ENCODE assay signal across 8 cellular contexts in genomic region chr14:60648169-60648933, GRCh38. TPM values are rescaled to one million over a fixed set of nuclear protein-coding genes. Genes with fewer than 3 reads are reported as not detected.
DNase-seq lines count a peak whose midpoint lies in the region; ATAC-seq and TF ChIP-seq lines count a peak whose summit lies in the region.

No MANE protein-coding gene starts in this region.

- no peaks in the 10 kb centered on the region for H3K79me2 ChIP-seq in trophoblast cell (ENCODE audit: control insufficient read depth, insufficient read depth, low read length, poor library complexity)

- H2BK5ac ChIP-seq in trophoblast cell (ENCODE audit: low read depth, low read length, poor library complexity), result no peak overlapping the region

- H3K36me3 ChIP-seq in trophoblast cell (ENCODE audit: control insufficient read depth in 1 of 2, insufficient read depth in 2 of 2, low read length in 2 of 2), result no peaks in the 10 kb centered on the region

- no peak overlapping the region for H3K4ac ChIP-seq in trophoblast cell (ENCODE audit: low read depth, low read length)

- H3K9me3 ChIP-seq in trophoblast cell (ENCODE audit: insufficient read depth, low read depth, low read length), result peaks cover 2% of the 10 kb centered on the region

- ATAC-seq in HG02852 (IDR thresholded peaks at IDR 0.05; ENCODE audit: unreplicated experiment), result no peak
- ATAC-seq in activated CD4-positive, CD25-positive, alpha-beta regulatory T cell treated with anti-CD3 and anti-CD28 coated beads, Interleukin-2, amount 50 U/mL, for 24 hours, result no peak
- ATAC-seq in GM18502 (IDR thresholded peaks at IDR 0.05; ENCODE audit: poor library complexity, unreplicated experiment), result no peak

- no peak overlapping the region for H2BK12ac ChIP-seq in trophoblast cell (ENCODE audit: low read length)

- peaks cover 15 to 17% of the 10 kb centered on the region in 2 experiments for H3K4me1 ChIP-seq in trophoblast cell (ENCODE audit: control insufficient read depth in 1 of 2, insufficient read depth in 2 of 2, low read length in 2 of 2)

- no peak overlapping the region for H3K23ac ChIP-seq in trophoblast cell (ENCODE audit: low read length)

- H4K91ac ChIP-seq in trophoblast cell (ENCODE audit: low read depth, low read length), result no peak overlapping the region

- WGBS in trophoblast cell (ENCODE audit: extremely low coverage, insufficient coverage, insufficient read length), result no CpG with 5 or more reads among the region's 63 CpGs

- TF ChIP-seq CTCF in epithelial cell of esophagus (IDR thresholded peaks at IDR 0.05; ENCODE audit: insufficient read depth, low read depth, low read length, missing control alignments), result no peak

- H2AK5ac ChIP-seq in trophoblast cell (ENCODE audit: low read length), result no peak overlapping the region

- H4K12ac ChIP-seq in trophoblast cell (ENCODE audit: low read depth, low read length), result no peak overlapping the region

- H3K27me3 ChIP-seq in trophoblast cell (ENCODE audit: insufficient read depth, low read length), result peaks cover 82% of the 10 kb centered on the region

- H3K4me2 ChIP-seq in trophoblast cell (ENCODE audit: low read length), result peak overlapping the region; percentile 68

- DNase-seq in NCI-H524 (lab: John Stamatoyannopoulos, UW) (peak; percentile 54 to 57), epithelial cell of esophagus (ENCODE audit: low read depth) (peak; percentile 49), trophoblast cell (no peak), NCI-H1694 (lab: John Stamatoyannopoulos, UW) (no peak)

- no peak overlapping the region for H3K18ac ChIP-seq in trophoblast cell (ENCODE audit: low read length)

- no peak overlapping the region for H3K27ac ChIP-seq in trophoblast cell (ENCODE audit: low read depth, low read length)

- no peak overlapping the region for H3K9ac ChIP-seq in trophoblast cell (ENCODE audit: low read length)

- H3K79me1 ChIP-seq in trophoblast cell (ENCODE audit: low read length), result no peaks in the 10 kb centered on the region

- H3K14ac ChIP-seq in trophoblast cell (ENCODE audit: low read length), result no peak overlapping the region

- H3K4me3 ChIP-seq in GM08714 (ENCODE audit: low read length), result peak overlapping the region; percentile 54
- peak overlapping the region; percentile 77 for H3K4me3 ChIP-seq in epithelial cell of esophagus (ENCODE audit: low read length)
- H3K4me3 ChIP-seq in trophoblast cell (ENCODE audit: low read depth, low read length), result peak overlapping the region; percentile 60

- no peak overlapping the region for H4K8ac ChIP-seq in trophoblast cell (ENCODE audit: low read depth, low read length)

- no peak overlapping the region for H2BK120ac ChIP-seq in trophoblast cell (ENCODE audit: insufficient read depth, low read length, poor library complexity)

- H2AFZ ChIP-seq in trophoblast cell (ENCODE audit: insufficient read depth, low read length, poor library complexity), result peak overlapping the region; percentile 27

RNA-seq across cellular contexts. Expression of gene SIX1, which starts 0.9 kb away (rescaled TPM):
- polyA plus RNA-seq in trophoblast cell (2013), result 0.03 and 0.08 TPM in 2 replicates

Comparison
In these comparisons a context has a peak if more than half of its experiments do, and no peak if none do; other contexts are left out.
1. DNase-seq: peak in NCI-H524 (2 of 2) and epithelial cell of esophagus (single experiment); none in trophoblast cell (0 of 2) and NCI-H1694 (single experiment).
2. Peak in every context shown above with its lines, with median percentiles within 50 percentile points of each other: H3K4me3 ChIP-seq.